10 cellular contexts compared by ENCODE assay signal in genomic region chrX:40151211-40152172, GRCh38. TPM values are rescaled to one million over a fixed set of nuclear protein-coding genes. Genes with fewer than 3 reads are reported as not detected.
A peak's percentile ranks its signal among the peaks of the same experiment; 100 is the strongest.
DNase-seq lines count a peak whose midpoint lies in the region; ATAC-seq and TF ChIP-seq lines count a peak whose summit lies in the region.
"Had no signal": no experiment of that assay in that cellular context is flagged by ENCODE, and none has a peak within 500 bp of the region (broad histone marks: within the 10 kb centered on the region; RNA-seq: fewer than 3 reads in every experiment).

No MANE protein-coding gene starts in this region.

- H3K27ac ChIP-seq in iPS DF 6.9 (ENCODE audit: low read length), result no peak overlapping the region
- H3K27ac ChIP-seq in prostate gland, result peak overlapping the region; percentile 39 to 80

- H3K9me3 ChIP-seq in iPS DF 6.9 (ENCODE audit: control insufficient read depth, insufficient read depth, low read length) (no peaks in the 10 kb centered on the region), prostate gland (no peaks in the 10 kb centered on the region)
- H3K9me3 ChIP-seq: upper lobe of left lung had no signal

- intact Hi-C loops in prostate gland (cut with DNase I), result loop anchor here (5.0 to 10.0 kb wide), 4 partner anchors 44 to 337 kb away; no protein-coding TSS in a partner anchor

- no peaks in the 10 kb centered on the region for H3K36me3 Mint-ChIP-seq in activated T-helper 17 cell treated with anti-CD3 and anti-CD28 coated beads, Interleukin-2, amount 50 U/mL, for 72 hours (ENCODE audit: low read depth)
- H3K36me3 Mint-ChIP-seq: activated CD4-positive, alpha-beta memory T cell treated with anti-CD3 and anti-CD28 coated beads for 36 hours had no signal

- H3K27ac Mint-ChIP-seq in activated T-helper 17 cell treated with anti-CD3 and anti-CD28 coated beads, Interleukin-2, amount 50 U/mL, for 72 hours, result no peak overlapping the region
- H3K27ac Mint-ChIP-seq: activated CD4-positive, alpha-beta memory T cell treated with anti-CD3 and anti-CD28 coated beads for 36 hours had no signal

- ATAC-seq in activated T-helper 17 cell treated with anti-CD3 and anti-CD28 coated beads, Interleukin-2, amount 50 U/mL, for 72 hours (replicated peaks), result no peak
- ATAC-seq in GM18502 (IDR thresholded peaks at IDR 0.05; ENCODE audit: poor library complexity, unreplicated experiment), result no peak

- no peak overlapping the region for H3K4me3 Mint-ChIP-seq in activated T-helper 17 cell treated with anti-CD3 and anti-CD28 coated beads, Interleukin-2, amount 50 U/mL, for 72 hours

- no peaks in the 10 kb centered on the region for H3K27me3 Mint-ChIP-seq in activated T-helper 17 cell treated with anti-CD3 and anti-CD28 coated beads, Interleukin-2, amount 50 U/mL, for 72 hours
- H3K27me3 Mint-ChIP-seq: activated CD4-positive, alpha-beta memory T cell treated with anti-CD3 and anti-CD28 coated beads for 36 hours had no signal

- DNase-seq in NCI-H1417 (lab: John Stamatoyannopoulos, UW) (peak; percentile 25 to 78 (median 75)), NCI-H1417 treated with DMSO at 0.1 percent for 48 hours (lab: John Stamatoyannopoulos, UW) (no peak), NCI-H2196 (lab: John Stamatoyannopoulos, UW; ENCODE audit: unreplicated experiment) (peak; percentile 48), iPS DF 6.9 (ENCODE audit: low read depth, low spot score) (no peak), prostate gland (ENCODE audit: low spot score) (no peak), NCI-H82 treated with DMSO at 0.1 percent for 48 hours (lab: John Stamatoyannopoulos, UW; ENCODE audit: unreplicated experiment) (no peak)

- H3K9me3 Mint-ChIP-seq in activated T-helper 17 cell treated with anti-CD3 and anti-CD28 coated beads, Interleukin-2, amount 50 U/mL, for 72 hours, result no peaks in the 10 kb centered on the region
- H3K9me3 Mint-ChIP-seq: activated CD4-positive, alpha-beta memory T cell treated with anti-CD3 and anti-CD28 coated beads for 36 hours had no signal

- TF ChIP-seq POLR2A in prostate gland (IDR thresholded peaks at IDR 0.05), result no peak

- H3K36me3 ChIP-seq in iPS DF 6.9 (ENCODE audit: control insufficient read depth, insufficient read depth, low read length), result no peaks in the 10 kb centered on the region
- no peaks in the 10 kb centered on the region for H3K36me3 ChIP-seq in prostate gland
- H3K36me3 ChIP-seq: upper lobe of left lung had no signal

- WGBS in iPS DF 6.9 (ENCODE audit: insufficient coverage, insufficient read length), result no CpG with 5 or more reads among the region's 60 CpGs
- 38% methylated on average over 15 of the region's 60 CpGs for WGBS in prostate gland

- H3K27me3 ChIP-seq in iPS DF 6.9 (ENCODE audit: control insufficient read depth, insufficient read depth, low read length) (peaks cover 22% of the 10 kb centered on the region), prostate gland (replicated peaks; ENCODE audit: insufficient read depth) (no peaks in the 10 kb centered on the region)

- H3K4me3 ChIP-seq in iPS DF 6.9 (ENCODE audit: low read length), result peak overlapping the region; percentile 27; the same call in 1 of the 2 replicates
- H3K4me3 ChIP-seq in prostate gland, result peak overlapping the region in 1 of 2 donors; percentile 36

- H3K4me1 Mint-ChIP-seq in activated T-helper 17 cell treated with anti-CD3 and anti-CD28 coated beads, Interleukin-2, amount 50 U/mL, for 72 hours, result no peaks in the 10 kb centered on the region

- H3K4me1 ChIP-seq in iPS DF 6.9 (ENCODE audit: control insufficient read depth, insufficient read depth, low read length), result peaks cover 9% of the 10 kb centered on the region
- peaks cover 3% of the 10 kb centered on the region for H3K4me1 ChIP-seq in prostate gland (replicated peaks)

- no peak for TF ChIP-seq CTCF in prostate gland (IDR thresholded peaks at IDR 0.05)

RNA-seq across cellular contexts. Expression of gene BCOR, which starts 53.7 kb away (rescaled TPM):
- 10 to 100 TPM; 56.2 to 70.8 TPM for total RNA-seq in prostate gland
- total RNA-seq in activated T-helper 17 cell treated with anti-CD3 and anti-CD28 coated beads, Interleukin-2, amount 50 U/mL, for 72 hours, result 10 to 100 TPM; 38.9 to 63.2 TPM

Comparison
In these comparisons a context has a peak if more than half of its experiments do, and no peak if none do; other contexts are left out.
1. DNase-seq: peak in NCI-H1417 (3 of 3) and NCI-H2196 (single experiment); none in NCI-H1417 treated with DMSO at 0.1 percent for 48 hours (single experiment), iPS DF 6.9 (single experiment), prostate gland (single experiment) and NCI-H82 treated with DMSO at 0.1 percent for 48 hours (single experiment).